1 cellular context compared by ENCODE assay signal in the genomic region with DNA sequence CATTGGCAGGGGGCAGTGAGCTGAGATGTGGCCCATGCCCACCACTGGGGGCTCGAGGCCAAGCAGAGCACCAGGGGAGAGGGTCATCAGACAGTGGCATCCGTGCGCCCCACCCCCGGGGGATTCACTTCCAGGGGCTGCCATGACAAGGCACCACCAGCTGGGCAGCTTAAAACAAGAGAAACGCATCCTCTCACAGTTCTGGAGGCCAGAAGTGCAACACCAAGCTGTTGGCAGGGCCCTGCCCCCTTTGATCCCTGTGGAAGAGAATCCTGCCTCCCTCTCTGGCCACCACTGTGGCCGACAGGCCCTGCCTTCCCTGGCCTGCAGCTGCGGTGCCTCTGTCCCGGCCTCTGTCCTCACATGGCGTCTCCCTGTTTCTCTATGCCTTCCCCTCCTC.
TF ChIP-seq lines count a peak whose summit lies in the region.

No MANE protein-coding gene starts in this region.

TF ChIP-seq in H1, 55 proteins besides CTCF, POLR2A, EP300 and RAD21:
- TF ChIP-seq EGR1 (IDR thresholded peaks at IDR 0.05; ENCODE audit: borderline replicate concordance, low read depth, low read length) (no peak), RFX5 (IDR thresholded peaks at IDR 0.05; ENCODE audit: borderline replicate concordance, low read depth, low read length) (no peak), GTF2F1 (IDR thresholded peaks at IDR 0.05; ENCODE audit: borderline replicate concordance, low read depth, low read length) (no peak), SP2 (IDR thresholded peaks at IDR 0.05; ENCODE audit: low read length) (no peak), JUND (IDR thresholded peaks at IDR 0.05; ENCODE audit: low read length) (no peak), SIX5 (IDR thresholded peaks at IDR 0.05; ENCODE audit: low read depth, low read length) (no peak), CBX5 (IDR thresholded peaks at IDR 0.05; ENCODE audit: low read depth, low read length) (no peak), CHD2 (IDR thresholded peaks at IDR 0.05; ENCODE audit: low read length) (no peak), HDAC6 (IDR thresholded peaks at IDR 0.05; ENCODE audit: low read depth, low read length) (no peak), RBBP5 (IDR thresholded peaks at IDR 0.05; ENCODE audit: borderline replicate concordance, low read depth, low read length) (no peak), YY1 (IDR thresholded peaks at IDR 0.05; ENCODE audit: low read depth, low read length) (no peak), SP1 (IDR thresholded peaks at IDR 0.05; ENCODE audit: low read depth, low read length) (no peak), CEBPB (IDR thresholded peaks at IDR 0.05; ENCODE audit: low read depth, low read length) (no peak), GABPA (IDR thresholded peaks at IDR 0.05; ENCODE audit: borderline replicate concordance, insufficient read depth, low read length) (no peak), SIN3A (conservative IDR thresholded peaks at IDR 0.05 in 1 of 2, IDR thresholded peaks at IDR 0.05 in 1 of 2; ENCODE audit: low read depth in 1 of 2, low read length in 2 of 2) (no peak), TAF1 (IDR thresholded peaks at IDR 0.05; ENCODE audit: low read depth, low read length) (no peak)
- TF ChIP-seq, protein P1, sequence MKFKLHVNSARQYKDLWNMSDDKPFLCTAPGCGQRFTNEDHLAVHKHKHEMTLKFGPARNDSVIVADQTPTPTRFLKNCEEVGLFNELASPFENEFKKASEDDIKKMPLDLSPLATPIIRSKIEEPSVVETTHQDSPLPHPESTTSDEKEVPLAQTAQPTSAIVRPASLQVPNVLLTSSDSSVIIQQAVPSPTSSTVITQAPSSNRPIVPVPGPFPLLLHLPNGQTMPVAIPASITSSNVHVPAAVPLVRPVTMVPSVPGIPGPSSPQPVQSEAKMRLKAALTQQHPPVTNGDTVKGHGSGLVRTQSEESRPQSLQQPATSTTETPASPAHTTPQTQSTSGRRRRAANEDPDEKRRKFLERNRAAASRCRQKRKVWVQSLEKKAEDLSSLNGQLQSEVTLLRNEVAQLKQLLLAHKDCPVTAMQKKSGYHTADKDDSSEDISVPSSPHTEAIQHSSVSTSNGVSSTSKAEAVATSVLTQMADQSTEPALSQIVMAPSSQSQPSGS (IDR thresholded peaks at IDR 0.05; ENCODE audit: low read length) = no peak
TF ChIP-seq in H1: peak in this region for 0.
